In the genomic region with DNA sequence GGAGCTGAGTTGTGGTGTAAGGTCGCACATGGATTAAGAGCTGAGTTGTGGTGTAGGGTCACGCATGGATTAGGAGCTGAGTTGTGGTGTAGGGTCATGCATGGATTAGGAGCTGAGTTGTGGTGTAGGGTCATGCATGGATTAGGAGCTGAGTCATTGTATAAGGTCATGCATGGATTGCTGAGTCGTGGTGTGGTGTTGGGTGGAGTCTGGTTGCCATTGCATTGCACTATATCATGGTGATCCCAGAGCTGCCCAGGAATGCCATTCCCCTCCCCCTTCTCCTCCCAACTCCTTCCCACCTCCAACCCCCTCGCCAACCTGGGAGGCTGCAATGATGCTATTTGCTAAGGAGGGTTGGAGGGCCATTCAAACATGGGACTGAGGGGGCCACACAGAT, we compare ENCODE assay signal across 7 cellular contexts.
DNase-seq lines count a peak whose midpoint lies in the region; ATAC-seq, FAIRE-seq and TF ChIP-seq lines count a peak whose summit lies in the region.
"Not testable (repeated sequence)": the region's sequence is repeated elsewhere in the genome, so short reads cannot be mapped to it uniquely, and the experiment has no call there.

No MANE protein-coding gene starts in this region.

- not testable (repeated sequence) for TF ChIP-seq CTCF in H1 (IDR thresholded peaks at IDR 0.05; ENCODE audit: control extremely low read depth in 1 of 3, insufficient read depth in 1 of 3, low read depth in 1 of 3, low read length in 3 of 3); foreskin keratinocyte (conservative IDR thresholded peaks at IDR 0.05)

- H2BK12ac ChIP-seq in H1 (ENCODE audit: low read depth, low read length), result not testable (repeated sequence)

- POLR2A ChIA-PET in H1 (lab: Charles Lee; ENCODE audit: partially characterized antibody), result not testable (repeated sequence)

- not testable (repeated sequence) for H4K5ac ChIP-seq in H1 (ENCODE audit: insufficient read length, low read depth, low read length); mesendoderm (ENCODE audit: low read length)

- not testable (repeated sequence) for H3K9me3 ChIP-seq in MG63; H1 (ENCODE audit: insufficient read depth in 2 of 2, low read depth in 1 of 2, low read length in 1 of 2)

- not testable (repeated sequence) for H2AFZ ChIP-seq in H1 (ENCODE audit: low read length)

- H2BK120ac ChIP-seq in H1 (replicated peaks; ENCODE audit: low read depth, low read length); mesendoderm (ENCODE audit: low read depth, low read length): not testable (repeated sequence)

- not testable (repeated sequence) for H3K36me3 ChIP-seq in MG63; H1 (ENCODE audit: control insufficient read depth in 2 of 4, insufficient read depth in 4 of 4, low read length in 3 of 4); mesendoderm (ENCODE audit: control insufficient read depth, insufficient read depth, low read length)

- H3K27ac ChIP-seq in H1 (ENCODE audit: low read depth, low read length); foreskin keratinocyte; mesendoderm (ENCODE audit: low read depth, low read length): not testable (repeated sequence)

- H4K91ac ChIP-seq in H1 (replicated peaks; ENCODE audit: insufficient read length, low read length), result not testable (repeated sequence)

- H3K4me3 ChIP-seq in MG63; H1 (ENCODE audit: extremely low read depth in 1 of 4, insufficient read depth in 2 of 4, low read depth in 3 of 4, low read length in 4 of 4); mesendoderm (ENCODE audit: low read length): not testable (repeated sequence)

- H3K4me2 ChIP-seq in H1 (ENCODE audit: insufficient read depth in 1 of 2, low read depth in 2 of 2, low read length in 2 of 2); mesendoderm (ENCODE audit: low read length): not testable (repeated sequence)

- not testable (repeated sequence) for H4K8ac ChIP-seq in H1 (ENCODE audit: extremely low read depth, insufficient read depth, low read length); mesendoderm (ENCODE audit: low read depth, low read length)

- not testable (repeated sequence) for FAIRE-seq in H1 (lab: Jason Lieb, UNC)

- not testable (repeated sequence) for H3K14ac ChIP-seq in H1 (ENCODE audit: insufficient read length)

- not testable (repeated sequence) for H2BK5ac ChIP-seq in H1 (ENCODE audit: low read depth, low read length); mesendoderm (ENCODE audit: low read length)

- H3K4ac ChIP-seq in H1 (replicated peaks; ENCODE audit: insufficient read length, low read depth, low read length); mesendoderm (ENCODE audit: low read depth, low read length): not testable (repeated sequence)

- H2BK20ac ChIP-seq in H1 (ENCODE audit: low read length), result not testable (repeated sequence)

- not testable (repeated sequence) for H3K4me1 ChIP-seq in H1 (replicated peaks in 1 of 4; ENCODE audit: control insufficient read depth in 3 of 4, insufficient read depth in 4 of 4, low read length in 3 of 4); foreskin keratinocyte; mesendoderm (ENCODE audit: control insufficient read depth, low read depth, low read length)

- not testable (repeated sequence) for TF ChIP-seq EP300 in H1 (IDR thresholded peaks at IDR 0.05; ENCODE audit: borderline replicate concordance in 1 of 2, low read depth in 2 of 2, low read length in 2 of 2)

- H3K27me3 ChIP-seq in MG63; H1 (replicated peaks in 1 of 4; ENCODE audit: control insufficient read depth in 3 of 4, extremely low read depth in 1 of 4, insufficient read depth in 3 of 4, low read length in 3 of 4); foreskin keratinocyte; mesendoderm (ENCODE audit: insufficient read depth, low read length, poor library complexity): not testable (repeated sequence)

- DNase-seq in DMS53 (lab: John Stamatoyannopoulos, UW) (peak; percentile 22), MG63 (peak; percentile 49), OCI-M1 (lab: John Stamatoyannopoulos, UW) (peak; percentile 6), SW480 (ENCODE audit: low spot score) (peak; percentile 4), foreskin keratinocyte (peak in 1 of 2 donors; percentile 3), mesendoderm (peak; percentile 81)
- DNase-seq in H1 (ENCODE audit: low read depth in 1 of 2, low spot score in 2 of 2), result not testable (repeated sequence)

- H4K20me1 ChIP-seq in H1 (replicated peaks in 1 of 2; ENCODE audit: control insufficient read depth in 1 of 2, insufficient read depth in 2 of 2, low read length in 2 of 2), result not testable (repeated sequence)

- CTCF ChIA-PET in H1 (lab: Charles Lee; ENCODE audit: partially characterized antibody), result interaction anchor here (0.9 to 2.0 kb wide), 4 partner anchors 9 to 62 kb away, joined by 3 to 11 read pairs (median 6); no protein-coding TSS in a partner anchor

- not testable (repeated sequence) for TF ChIP-seq RAD21 in H1 (IDR thresholded peaks at IDR 0.05 in 1 of 2, conservative IDR thresholded peaks at IDR 0.05 in 1 of 2; ENCODE audit: low read depth in 2 of 2, low read length in 2 of 2)

- H3K79me1 ChIP-seq in H1 (ENCODE audit: low read depth, low read length); mesendoderm (ENCODE audit: low read length): not testable (repeated sequence)

- H2AK5ac ChIP-seq in H1 (ENCODE audit: low read depth, low read length); mesendoderm (ENCODE audit: low read length): not testable (repeated sequence)

- H3K79me2 ChIP-seq in H1 (ENCODE audit: control insufficient read depth in 1 of 2, insufficient read depth in 2 of 2, low read length in 2 of 2); mesendoderm (ENCODE audit: control insufficient read depth, insufficient read depth, low read length): not testable (repeated sequence)

- H3K56ac ChIP-seq in H1 (replicated peaks; ENCODE audit: insufficient read length, low read depth, low read length); mesendoderm (ENCODE audit: low read length): not testable (repeated sequence)

- H2BK15ac ChIP-seq in H1 (ENCODE audit: low read length); mesendoderm (replicated peaks; ENCODE audit: low read depth): not testable (repeated sequence)

- not testable (repeated sequence) for H3K18ac ChIP-seq in H1 (ENCODE audit: extremely low read depth, low read length); mesendoderm (ENCODE audit: low read length)

- not testable (repeated sequence) for H3K23me2 ChIP-seq in H1 (ENCODE audit: low read depth, low read length)

- WGBS in H1 (ENCODE audit: extremely low coverage in 1 of 2, insufficient coverage in 1 of 2, insufficient read length in 1 of 2, insufficient replicate concordance in 2 of 2, low coverage in 1 of 2, low lambda C conversion rate in 2 of 2, missing lambda C conversion rate in 1 of 2), 2 experiments, result 80% methylated on average over 3 of the region's 4 CpGs; no CpG with 5 or more reads in 1 of the 2 experiments
- WGBS in mesendoderm (ENCODE audit: extremely low coverage, insufficient coverage, low lambda C conversion rate), result no CpG with 5 or more reads among the region's 4 CpGs

- not testable (repeated sequence) for TF ChIP-seq POLR2A in H1 (IDR thresholded peaks at IDR 0.05; ENCODE audit: control extremely low read depth in 1 of 2, low read depth in 2 of 2, low read length in 2 of 2)

- H3K9ac ChIP-seq in H1 (replicated peaks in 1 of 4; ENCODE audit: extremely low read depth in 1 of 4, low read depth in 3 of 4, low read length in 3 of 4); mesendoderm (ENCODE audit: low read length): not testable (repeated sequence)

- ATAC-seq in foreskin keratinocyte, result peak; percentile 10

- not testable (repeated sequence) for H3K23ac ChIP-seq in H1 (ENCODE audit: insufficient read length); mesendoderm (ENCODE audit: low read length)

TF ChIP-seq in H1, 55 proteins besides CTCF, POLR2A, EP300 and RAD21:
- TF ChIP-seq BACH1 (IDR thresholded peaks at IDR 0.05; ENCODE audit: low read length) (peak; percentile 89), MAFK (IDR thresholded peaks at IDR 0.05; ENCODE audit: low read depth, low read length) (peak; percentile 37; the same call in 1 of the 2 replicates)
